8 cellular contexts compared by ENCODE assay signal in the genomic region with DNA sequence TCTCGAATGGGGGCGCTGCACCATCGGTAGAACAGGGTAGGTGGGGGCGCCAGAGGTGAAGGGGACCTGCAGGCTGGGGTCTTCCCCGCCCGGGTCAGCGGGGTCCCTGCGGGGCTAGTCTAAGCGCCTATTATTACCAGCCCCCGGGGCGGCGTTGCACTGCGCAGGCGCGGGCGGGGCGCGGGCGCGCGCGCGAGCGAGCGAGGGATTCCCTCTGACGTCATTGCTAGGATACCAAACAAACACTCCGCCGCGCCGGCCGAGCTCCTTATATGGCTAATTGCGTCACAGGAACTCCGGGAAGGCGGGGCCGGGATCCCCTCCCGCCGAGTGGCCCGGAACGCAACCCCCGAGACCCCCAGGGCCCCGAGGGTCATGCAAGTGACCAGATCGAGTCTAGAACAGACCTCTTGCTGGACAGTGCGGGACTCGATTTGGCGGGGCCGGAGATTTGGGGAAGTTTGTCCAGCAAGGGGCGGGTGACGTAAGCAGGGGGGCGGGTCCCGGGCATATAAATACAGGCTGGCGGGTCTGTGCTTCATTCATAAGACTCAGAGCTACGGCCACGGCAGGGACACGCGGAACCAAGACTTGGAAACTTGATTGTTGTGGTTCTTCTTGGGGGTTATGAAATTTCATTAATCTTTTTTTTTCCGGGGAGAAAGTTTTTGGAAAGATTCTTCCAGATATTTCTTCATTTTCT. TPM values are rescaled to one million over a fixed set of nuclear protein-coding genes. Genes with fewer than 3 reads are reported as not detected.
DNase-seq lines count a peak whose midpoint lies in the region; ATAC-seq and TF ChIP-seq lines count a peak whose summit lies in the region.

A gene (plus strand): TSS at position 541 of the 703 bp plus-strand sequence. CDS start 591 bp downstream, outside the sequence.

- H2AFZ ChIP-seq in OCI-LY7 (ENCODE audit: low read length), result peak within 1 kb of the TSS; percentile 74

- peak; percentile 62 for ATAC-seq in GM19468 (IDR thresholded peaks at IDR 0.05; ENCODE audit: extremely low read depth, unreplicated experiment)

- no peaks in the 10 kb centered on the region for H3K9me2 ChIP-seq in OCI-LY7 (ENCODE audit: insufficient read depth, low read length)

- DNase-seq in CD8-positive, alpha-beta memory T cell, result peak; percentile 93 to 99 (median 97)
- DNase-seq in HuH-7 (ENCODE audit: low spot score) (peak; percentile 95), OCI-LY7 (ENCODE audit: low spot score) (peak; percentile 99), activated T-cell treated with anti-CD3 and anti-CD28 coated beads for 48 hours (ENCODE audit: low read depth) (peak; percentile 89), epithelial cell of proximal tubule (ENCODE audit: low read depth) (no peak), mucosa of gallbladder (ENCODE audit: low spot score) (peak; percentile 96)
- DNase-seq in stimulated activated CD8-positive, alpha-beta memory T cell treated with anti-CD3 and anti-CD28 coated beads, Interleukin-4, amount 100 ng/mL, for 24 hours (ENCODE audit: low read depth), result peak; percentile 86

- H3K27ac ChIP-seq in CD8-positive, alpha-beta memory T cell (ENCODE audit: low read depth, low read length), result peak within 1 kb of the TSS; percentile 100
- peak within 1 kb of the TSS; percentile 87 for H3K27ac ChIP-seq in OCI-LY7 (ENCODE audit: low read depth, low read length, poor library complexity, severe bottlenecking)

- H3K9me3 Mint-ChIP-seq in CD8-positive, alpha-beta memory T cell, result peaks cover 0 to 6% (median under 1%) of the 10 kb centered on the region in 5 donors

- peaks cover under 1 to 38% (median 5%) of the 10 kb centered on the region in 3 donors for H3K36me3 Mint-ChIP-seq in CD8-positive, alpha-beta memory T cell

- H3K4me3 Mint-ChIP-seq in CD8-positive, alpha-beta memory T cell, result peak within 1 kb of the TSS; percentile 93 to 99 (median 95)

- H3K27me3 ChIP-seq in CD8-positive, alpha-beta memory T cell (ENCODE audit: insufficient read depth, low read length, poor library complexity, severe bottlenecking), result no peaks in the 10 kb centered on the region

- TF ChIP-seq CTCF in OCI-LY7 (conservative IDR thresholded peaks at IDR 0.05; ENCODE audit: low read length), result no peak; the same call in none of the 2 replicates
- peak; percentile 20 for TF ChIP-seq CTCF in epithelial cell of proximal tubule (conservative IDR thresholded peaks at IDR 0.05; ENCODE audit: low read depth, low read length)

- CTCF ChIA-PET in CD8-positive, alpha-beta memory T cell (lab: Charles Lee), result interaction anchor here (0.7 to 16.7 kb wide), 11 partner anchors 9 to 174 kb away, joined by 3 to 455 read pairs (median 8); no protein-coding TSS in a partner anchor
- CTCF ChIA-PET in OCI-LY7 (lab: Charles Lee; ENCODE audit: unreplicated experiment), result interaction anchor here (2.3 kb wide), 1 partner anchor 11 kb away, joined by 7 read pairs; no protein-coding TSS in a partner anchor

- H3K4me1 ChIP-seq in CD8-positive, alpha-beta memory T cell (ENCODE audit: insufficient read depth, low read length), result peaks cover 18% of the 10 kb centered on the region
- H3K4me1 ChIP-seq in OCI-LY7 (ENCODE audit: insufficient read depth, low read length, poor library complexity, severe bottlenecking), result peaks cover 19% of the 10 kb centered on the region

- intact Hi-C loops in OCI-LY7 (cut with micrococcal nuclease; ENCODE audit: unreplicated experiment), result loop anchor here (2.0 kb wide), 1 partner anchor 17 kb away; no protein-coding TSS in a partner anchor

- H3K9me3 ChIP-seq in CD8-positive, alpha-beta memory T cell (ENCODE audit: low read length), result no peaks in the 10 kb centered on the region
- no peaks in the 10 kb centered on the region for H3K9me3 ChIP-seq in OCI-LY7 (ENCODE audit: low read length)

- POLR2A ChIA-PET in CD8-positive, alpha-beta memory T cell (lab: Charles Lee), result interaction anchor here (0.7 to 3.6 kb wide), 7 partner anchors 11 to 43 kb away, joined by 3 to 45 read pairs (median 14); no protein-coding TSS in a partner anchor
- POLR2A ChIA-PET in OCI-LY7 (lab: Charles Lee), result interaction anchor here (0.6 to 1.6 kb wide), 4 partner anchors 10 to 253 kb away, joined by 3 to 6 read pairs (median 6); no protein-coding TSS in a partner anchor

- H3K4me1 Mint-ChIP-seq in CD8-positive, alpha-beta memory T cell, result peaks cover 20 to 50% (median 25%) of the 10 kb centered on the region in 3 donors

- H3K27ac Mint-ChIP-seq in CD8-positive, alpha-beta memory T cell, result peak within 1 kb of the TSS; percentile 98 to 99 (median 99)

- H3K4me3 ChIP-seq in CD8-positive, alpha-beta memory T cell (ENCODE audit: low read length), result peak within 1 kb of the TSS; percentile 96
- H3K4me3 ChIP-seq in OCI-LY7 (ENCODE audit: low read depth, low read length, poor library complexity, severe bottlenecking), result peak within 1 kb of the TSS; percentile 81
- H3K4me3 ChIP-seq in epithelial cell of proximal tubule (ENCODE audit: low read depth, low read length), result peak within 1 kb of the TSS; percentile 95

- H4K20me1 ChIP-seq in OCI-LY7 (ENCODE audit: insufficient read depth, low read length), result 0 out of 2 replicates have a peak, but pooled peaks cover 4% of the 10 kb centered on the region

- no TSS peak for BruUV-seq in OCI-LY7 (replicated peaks; lab: Mats Ljungman, UMichigan)

- H3K79me2 ChIP-seq in OCI-LY7 (ENCODE audit: insufficient read depth, low read depth, low read length), result no peaks in the 10 kb centered on the region; the same call in 1 of the 2 replicates

- H3K4me2 ChIP-seq in OCI-LY7 (ENCODE audit: low read length), result peak within 1 kb of the TSS; percentile 100

- no peaks in the 10 kb centered on the region for H3K36me3 ChIP-seq in CD8-positive, alpha-beta memory T cell (ENCODE audit: insufficient read depth, low read length)
- H3K36me3 ChIP-seq in OCI-LY7 (ENCODE audit: insufficient read depth, low read length), result no peaks in the 10 kb centered on the region

- peaks cover 7 to 44% of the 10 kb centered on the region in 2 donors for H3K27me3 Mint-ChIP-seq in CD8-positive, alpha-beta memory T cell

RNA-seq across cellular contexts. Expression of the gene that starts here (rescaled TPM):
- total RNA-seq in CD8-positive, alpha-beta memory T cell, result 10 to 100 TPM; 21.6 to 22.1 TPM
- 48.2 TPM for polyA plus RNA-seq in CD8-positive, alpha-beta memory T cell
- 1.2 and 2.3 TPM in 2 replicates for total RNA-seq in OCI-LY7 (2014; rRNA removed; shearing (Covaris generic))
- total RNA-seq in OCI-LY7 (2022) (2.1 and 2.4 TPM in 2 replicates), epithelial cell of proximal tubule (0.65 and 3.4 TPM in 2 replicates), mucosa of gallbladder (7.2 TPM)
